Comparison of ENCODE assay signal across 1 cellular context in genomic region chr14:91149462-91149861, GRCh38.
TF ChIP-seq lines count a peak whose summit lies in the region.

No MANE protein-coding gene starts in this region.

TF ChIP-seq in K562, 482 proteins besides CTCF, POLR2A, EP300 and RAD21 (continued from another document and continues in another):
- TF ChIP-seq TFAM (CRISPR knock-in tag; conservative IDR thresholded peaks at IDR 0.05) (no peak), ZKSCAN3 (CRISPR knock-in tag; IDR thresholded peaks at IDR 0.05) (no peak), LEF1 (IDR thresholded peaks at IDR 0.05) (no peak), ARID4B (CRISPR knock-in tag; IDR thresholded peaks at IDR 0.05) (no peak), KLF10 (CRISPR knock-in tag; IDR thresholded peaks at IDR 0.05) (no peak), PML (IDR thresholded peaks at IDR 0.05; ENCODE audit: low read length) (no peak), ZNF224 (CRISPR knock-in tag; IDR thresholded peaks at IDR 0.05) (no peak), ILK (tag; IDR thresholded peaks at IDR 0.05; ENCODE audit: borderline replicate concordance, low read depth) (no peak), CREB1 (IDR thresholded peaks at IDR 0.05) (no peak), CREB1 (CRISPR knock-in tag; IDR thresholded peaks at IDR 0.05) (no peak), FOXM1 (IDR thresholded peaks at IDR 0.05; ENCODE audit: low read depth) (no peak), FOXM1 (CRISPR knock-in tag; IDR thresholded peaks at IDR 0.05; ENCODE audit: low read depth) (no peak), ZNF668 (CRISPR knock-in tag; IDR thresholded peaks at IDR 0.05) (no peak), ZNF830 (CRISPR knock-in tag; IDR thresholded peaks at IDR 0.05) (no peak), ZNF143 (CRISPR knock-in tag; IDR thresholded peaks at IDR 0.05) (no peak), EP400 (IDR thresholded peaks at IDR 0.05) (0 out of 2 replicates have a peak, but pooled peaks have one; percentile 17), GTF2F1 (IDR thresholded peaks at IDR 0.05; ENCODE audit: low read depth, low read length) (no peak), PRPF4 (IDR thresholded peaks at IDR 0.05; ENCODE audit: insufficient read depth, low read depth, low read length, poor library complexity, severe bottlenecking) (no peak), NCOA1 (IDR thresholded peaks at IDR 0.05; ENCODE audit: low read depth) (no peak), CEBPZ (IDR thresholded peaks at IDR 0.05; ENCODE audit: borderline replicate concordance, low read depth, low read length) (no peak), RBBP5 (IDR thresholded peaks at IDR 0.05; ENCODE audit: borderline replicate concordance, insufficient read depth, low read length, poor library complexity, severe bottlenecking) (no peak), ZC3H8 (IDR thresholded peaks at IDR 0.05) (no peak), ZNF133 (CRISPR knock-in tag; IDR thresholded peaks at IDR 0.05) (no peak), FIP1L1 (IDR thresholded peaks at IDR 0.05; ENCODE audit: low read depth, low read length, poor library complexity, severe bottlenecking) (no peak), XRCC5 (IDR thresholded peaks at IDR 0.05; ENCODE audit: low read depth, low read length) (no peak), HNRNPH1 (optimal IDR thresholded peaks at IDR 0.05; ENCODE audit: low read depth, low read length) (no peak), TRIM28 (IDR thresholded peaks at IDR 0.05) (no peak), HBP1 (CRISPR knock-in tag; IDR thresholded peaks at IDR 0.05) (no peak), ZNF280B (CRISPR knock-in tag; IDR thresholded peaks at IDR 0.05) (no peak), KAT2B (IDR thresholded peaks at IDR 0.05; ENCODE audit: low read depth, low read length) (no peak), CREB3L1 (IDR thresholded peaks at IDR 0.05; ENCODE audit: borderline replicate concordance, low read depth) (no peak), NR2C1 (IDR thresholded peaks at IDR 0.05) (no peak), NR2C1 (tag; IDR thresholded peaks at IDR 0.05) (no peak), ARID2 (IDR thresholded peaks at IDR 0.05) (no peak), ZFP30 (CRISPR knock-in tag; IDR thresholded peaks at IDR 0.05; ENCODE audit: borderline replicate concordance) (no peak), SMARCA4 (IDR thresholded peaks at IDR 0.05) (peak; percentile 58; the same call in 1 of the 2 replicates), TAF15 (IDR thresholded peaks at IDR 0.05; ENCODE audit: low read depth, low read length) (no peak), ATF6 (CRISPR knock-in tag; IDR thresholded peaks at IDR 0.05) (no peak), ATF7 (IDR thresholded peaks at IDR 0.05) (peak; percentile 21; the same call in 1 of the 2 replicates), ZNF174 (CRISPR knock-in tag; IDR thresholded peaks at IDR 0.05) (no peak), STAG1 (CRISPR knock-in tag; IDR thresholded peaks at IDR 0.05; ENCODE audit: borderline replicate concordance) (no peak), E2F5 (CRISPR knock-in tag; IDR thresholded peaks at IDR 0.05) (no peak), KDM1A (IDR thresholded peaks at IDR 0.05) (peak in 1 of 2 experiments; percentile 36; a peak in 1 of 4 replicates), NBN (IDR thresholded peaks at IDR 0.05; ENCODE audit: low read depth) (no peak), GABPA (tag; conservative IDR thresholded peaks at IDR 0.05; ENCODE audit: low read depth) (no peak), NFE2 (IDR thresholded peaks at IDR 0.05; ENCODE audit: low read depth) (peak; percentile 96), ZNF41 (CRISPR knock-in tag; conservative IDR thresholded peaks at IDR 0.05) (no peak), FOS (IDR thresholded peaks at IDR 0.05; ENCODE audit: extremely low read depth, insufficient read length) (no peak), DNMT1 (IDR thresholded peaks at IDR 0.05) (no peak), XRCC4 (IDR thresholded peaks at IDR 0.05; ENCODE audit: extremely low read depth, insufficient read depth, insufficient read length) (no peak), ZNF395 (CRISPR knock-in tag; IDR thresholded peaks at IDR 0.05) (no peak), SMC3 (conservative IDR thresholded peaks at IDR 0.05; ENCODE audit: insufficient read depth, low read depth, low read length) (no peak), CHD4 (IDR thresholded peaks at IDR 0.05; ENCODE audit: insufficient read depth, insufficient replicate concordance, low read depth, low read length, poor library complexity, severe bottlenecking) (no peak)
